In the genomic region with DNA sequence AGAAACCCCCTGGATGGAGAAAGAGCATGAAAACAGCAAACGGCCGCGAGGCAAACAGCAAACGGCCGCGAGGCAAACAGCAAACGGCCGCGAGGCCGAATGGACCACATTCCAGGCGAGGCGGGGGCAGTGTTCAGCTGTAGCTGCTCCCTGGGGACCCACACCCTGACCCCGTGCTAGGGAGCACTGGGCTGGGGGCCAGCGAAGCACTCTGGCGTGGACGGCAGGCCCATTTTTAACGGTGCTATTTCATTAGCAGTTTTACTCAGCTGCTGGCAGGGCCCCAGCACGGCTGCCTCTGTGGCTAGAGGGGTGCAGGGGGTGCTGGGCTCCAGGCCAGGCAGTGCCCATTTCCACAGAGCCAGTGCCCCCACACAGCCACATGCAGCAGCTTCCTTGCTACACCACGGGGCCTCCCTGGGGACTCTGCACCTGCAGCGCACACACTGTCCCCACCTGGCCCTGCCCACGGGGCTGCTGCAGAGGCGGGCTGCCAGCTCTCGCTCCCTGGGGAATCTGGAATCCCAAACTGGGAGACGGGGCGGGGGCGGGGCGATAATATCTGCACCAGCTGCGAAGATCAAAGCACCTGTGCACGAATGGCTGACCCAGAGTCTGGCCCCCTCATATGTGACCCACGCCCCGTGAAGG, we compare ENCODE assay signal across 3 cellular contexts.
A peak's percentile ranks its signal among the peaks of the same experiment; 100 is the strongest.
TF ChIP-seq lines count a peak whose summit lies in the region.

No MANE protein-coding gene starts in this region.

TF ChIP-seq in Ishikawa, 13 proteins besides CTCF, POLR2A, EP300 and RAD21 (continued from another document):
- peak; percentile 5; the same call in 1 of the 2 replicates for TF ChIP-seq CEBPB (IDR thresholded peaks at IDR 0.05)
- TF ChIP-seq ZBTB7A (IDR thresholded peaks at IDR 0.05; ENCODE audit: low read depth) = peak; percentile 63; the same call in 1 of the 2 replicates
- TF ChIP-seq YY1 (IDR thresholded peaks at IDR 0.05; ENCODE audit: low read depth) = peak; percentile 54
- TF ChIP-seq, protein P1, sequence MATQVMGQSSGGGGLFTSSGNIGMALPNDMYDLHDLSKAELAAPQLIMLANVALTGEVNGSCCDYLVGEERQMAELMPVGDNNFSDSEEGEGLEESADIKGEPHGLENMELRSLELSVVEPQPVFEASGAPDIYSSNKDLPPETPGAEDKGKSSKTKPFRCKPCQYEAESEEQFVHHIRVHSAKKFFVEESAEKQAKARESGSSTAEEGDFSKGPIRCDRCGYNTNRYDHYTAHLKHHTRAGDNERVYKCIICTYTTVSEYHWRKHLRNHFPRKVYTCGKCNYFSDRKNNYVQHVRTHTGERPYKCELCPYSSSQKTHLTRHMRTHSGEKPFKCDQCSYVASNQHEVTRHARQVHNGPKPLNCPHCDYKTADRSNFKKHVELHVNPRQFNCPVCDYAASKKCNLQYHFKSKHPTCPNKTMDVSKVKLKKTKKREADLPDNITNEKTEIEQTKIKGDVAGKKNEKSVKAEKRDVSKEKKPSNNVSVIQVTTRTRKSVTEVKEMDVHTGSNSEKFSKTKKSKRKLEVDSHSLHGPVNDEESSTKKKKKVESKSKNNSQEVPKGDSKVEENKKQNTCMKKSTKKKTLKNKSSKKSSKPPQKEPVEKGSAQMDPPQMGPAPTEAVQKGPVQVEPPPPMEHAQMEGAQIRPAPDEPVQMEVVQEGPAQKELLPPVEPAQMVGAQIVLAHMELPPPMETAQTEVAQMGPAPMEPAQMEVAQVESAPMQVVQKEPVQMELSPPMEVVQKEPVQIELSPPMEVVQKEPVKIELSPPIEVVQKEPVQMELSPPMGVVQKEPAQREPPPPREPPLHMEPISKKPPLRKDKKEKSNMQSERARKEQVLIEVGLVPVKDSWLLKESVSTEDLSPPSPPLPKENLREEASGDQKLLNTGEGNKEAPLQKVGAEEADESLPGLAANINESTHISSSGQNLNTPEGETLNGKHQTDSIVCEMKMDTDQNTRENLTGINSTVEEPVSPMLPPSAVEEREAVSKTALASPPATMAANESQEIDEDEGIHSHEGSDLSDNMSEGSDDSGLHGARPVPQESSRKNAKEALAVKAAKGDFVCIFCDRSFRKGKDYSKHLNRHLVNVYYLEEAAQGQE (IDR thresholded peaks at IDR 0.05; ENCODE audit: low read depth) = no peak
- TF ChIP-seq USF1 (IDR thresholded peaks at IDR 0.05) = no peak
- 0 out of 2 replicates have a peak, but pooled peaks have one; percentile 57 for TF ChIP-seq FOXM1 (IDR thresholded peaks at IDR 0.05; ENCODE audit: borderline replicate concordance, low read depth)

TF ChIP-seq in WTC11, 78 proteins besides CTCF, POLR2A, EP300 and RAD21 (continued from another document and continues in another):
- TF ChIP-seq ZNF121 (CRISPR knock-in tag; IDR thresholded peaks at IDR 0.05) (peak; percentile 87; the same call in 1 of the 2 replicates), AFF4 (CRISPR knock-in tag; IDR thresholded peaks at IDR 0.05; ENCODE audit: borderline replicate concordance) (no peak), MXD4 (CRISPR knock-in tag; IDR thresholded peaks at IDR 0.05; ENCODE audit: borderline replicate concordance) (no peak), TEAD1 (CRISPR knock-in tag; IDR thresholded peaks at IDR 0.05) (no peak), SP1 (CRISPR knock-in tag; conservative IDR thresholded peaks at IDR 0.05) (peak; percentile 43; the same call in 1 of the 2 replicates), FOXP4 (CRISPR knock-in tag; IDR thresholded peaks at IDR 0.05) (no peak), CREM (CRISPR knock-in tag; IDR thresholded peaks at IDR 0.05) (no peak), HMGA2 (CRISPR knock-in tag; IDR thresholded peaks at IDR 0.05) (no peak), ZNF671 (CRISPR knock-in tag; IDR thresholded peaks at IDR 0.05) (no peak), NFATC4 (CRISPR knock-in tag; IDR thresholded peaks at IDR 0.05) (no peak), CREB1 (CRISPR knock-in tag; IDR thresholded peaks at IDR 0.05) (peak; percentile 49; the same call in 1 of the 2 replicates), MYBL2 (CRISPR knock-in tag; IDR thresholded peaks at IDR 0.05) (no peak; the same call in 1 of the 2 replicates)
- TF ChIP-seq, protein P2, sequence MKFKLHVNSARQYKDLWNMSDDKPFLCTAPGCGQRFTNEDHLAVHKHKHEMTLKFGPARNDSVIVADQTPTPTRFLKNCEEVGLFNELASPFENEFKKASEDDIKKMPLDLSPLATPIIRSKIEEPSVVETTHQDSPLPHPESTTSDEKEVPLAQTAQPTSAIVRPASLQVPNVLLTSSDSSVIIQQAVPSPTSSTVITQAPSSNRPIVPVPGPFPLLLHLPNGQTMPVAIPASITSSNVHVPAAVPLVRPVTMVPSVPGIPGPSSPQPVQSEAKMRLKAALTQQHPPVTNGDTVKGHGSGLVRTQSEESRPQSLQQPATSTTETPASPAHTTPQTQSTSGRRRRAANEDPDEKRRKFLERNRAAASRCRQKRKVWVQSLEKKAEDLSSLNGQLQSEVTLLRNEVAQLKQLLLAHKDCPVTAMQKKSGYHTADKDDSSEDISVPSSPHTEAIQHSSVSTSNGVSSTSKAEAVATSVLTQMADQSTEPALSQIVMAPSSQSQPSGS (CRISPR knock-in tag; IDR thresholded peaks at IDR 0.05; ENCODE audit: borderline replicate concordance, low read depth) = no peak
- TF ChIP-seq, protein P3, sequence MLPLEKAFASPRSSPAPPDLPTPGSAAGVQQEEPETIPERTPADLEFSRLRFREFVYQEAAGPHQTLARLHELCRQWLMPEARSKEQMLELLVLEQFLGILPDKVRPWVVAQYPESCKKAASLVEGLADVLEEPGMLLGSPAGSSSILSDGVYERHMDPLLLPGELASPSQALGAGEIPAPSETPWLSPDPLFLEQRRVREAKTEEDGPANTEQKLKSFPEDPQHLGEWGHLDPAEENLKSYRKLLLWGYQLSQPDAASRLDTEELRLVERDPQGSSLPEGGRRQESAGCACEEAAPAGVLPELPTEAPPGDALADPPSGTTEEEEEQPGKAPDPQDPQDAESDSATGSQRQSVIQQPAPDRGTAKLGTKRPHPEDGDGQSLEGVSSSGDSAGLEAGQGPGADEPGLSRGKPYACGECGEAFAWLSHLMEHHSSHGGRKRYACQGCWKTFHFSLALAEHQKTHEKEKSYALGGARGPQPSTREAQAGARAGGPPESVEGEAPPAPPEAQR (CRISPR knock-in tag; IDR thresholded peaks at IDR 0.05) = no peak

TF ChIP-seq in HepG2, 621 proteins besides CTCF, POLR2A, EP300 and RAD21 (continued from another document and continues in another):
- TF ChIP-seq SKI (IDR thresholded peaks at IDR 0.05; ENCODE audit: partially characterized antibody) (no peak), NKX3-1 (CRISPR knock-in tag; IDR thresholded peaks at IDR 0.05) (no peak), U2AF2 (IDR thresholded peaks at IDR 0.05; ENCODE audit: low read depth, low read length) (no peak), ZKSCAN5 (CRISPR knock-in tag; IDR thresholded peaks at IDR 0.05) (no peak), SOX5 (CRISPR knock-in tag; IDR thresholded peaks at IDR 0.05; ENCODE audit: borderline replicate concordance) (no peak), ELF3 (CRISPR knock-in tag; IDR thresholded peaks at IDR 0.05) (no peak), MAF1 (CRISPR knock-in tag; IDR thresholded peaks at IDR 0.05; ENCODE audit: borderline replicate concordance) (no peak), ZNF549 (CRISPR knock-in tag; IDR thresholded peaks at IDR 0.05) (no peak), NR1H2 (CRISPR knock-in tag; IDR thresholded peaks at IDR 0.05; ENCODE audit: borderline replicate concordance, low read depth) (no peak), EED (CRISPR knock-in tag; IDR thresholded peaks at IDR 0.05) (no peak), TBX2 (CRISPR knock-in tag; IDR thresholded peaks at IDR 0.05; ENCODE audit: borderline replicate concordance) (no peak), ZNF674 (CRISPR knock-in tag; IDR thresholded peaks at IDR 0.05; ENCODE audit: low read depth) (no peak), KDM5B (CRISPR knock-in tag; IDR thresholded peaks at IDR 0.05; ENCODE audit: borderline replicate concordance) (no peak; the same call in 1 of the 2 replicates), SIX4 (CRISPR knock-in tag; IDR thresholded peaks at IDR 0.05) (no peak), SIN3B (IDR thresholded peaks at IDR 0.05; ENCODE audit: low read length) (no peak), ZNF75D (CRISPR knock-in tag; IDR thresholded peaks at IDR 0.05; ENCODE audit: borderline replicate concordance) (no peak), HDAC2 (CRISPR knock-in tag; IDR thresholded peaks at IDR 0.05) (no peak), KAT8 (CRISPR knock-in tag; IDR thresholded peaks at IDR 0.05) (no peak), LCORL (IDR thresholded peaks at IDR 0.05) (no peak), LCORL (CRISPR knock-in tag; IDR thresholded peaks at IDR 0.05) (peak; percentile 53), NFIB (CRISPR knock-in tag; IDR thresholded peaks at IDR 0.05; ENCODE audit: borderline replicate concordance) (no peak), IKZF4 (CRISPR knock-in tag; IDR thresholded peaks at IDR 0.05; ENCODE audit: borderline replicate concordance, low read depth, not compliant biosample characterization) (no peak), FOXK1 (CRISPR knock-in tag; IDR thresholded peaks at IDR 0.05; ENCODE audit: borderline replicate concordance, low read depth) (no peak), NFAT5 (CRISPR knock-in tag; IDR thresholded peaks at IDR 0.05) (no peak), GATAD2A (CRISPR knock-in tag; IDR thresholded peaks at IDR 0.05) (no peak), ZBTB21 (CRISPR knock-in tag; IDR thresholded peaks at IDR 0.05) (no peak), NFIC (IDR thresholded peaks at IDR 0.05; ENCODE audit: low read length) (no peak), TAF1 (CRISPR knock-in tag; IDR thresholded peaks at IDR 0.05) (no peak)
- TF ChIP-seq, protein P4, sequence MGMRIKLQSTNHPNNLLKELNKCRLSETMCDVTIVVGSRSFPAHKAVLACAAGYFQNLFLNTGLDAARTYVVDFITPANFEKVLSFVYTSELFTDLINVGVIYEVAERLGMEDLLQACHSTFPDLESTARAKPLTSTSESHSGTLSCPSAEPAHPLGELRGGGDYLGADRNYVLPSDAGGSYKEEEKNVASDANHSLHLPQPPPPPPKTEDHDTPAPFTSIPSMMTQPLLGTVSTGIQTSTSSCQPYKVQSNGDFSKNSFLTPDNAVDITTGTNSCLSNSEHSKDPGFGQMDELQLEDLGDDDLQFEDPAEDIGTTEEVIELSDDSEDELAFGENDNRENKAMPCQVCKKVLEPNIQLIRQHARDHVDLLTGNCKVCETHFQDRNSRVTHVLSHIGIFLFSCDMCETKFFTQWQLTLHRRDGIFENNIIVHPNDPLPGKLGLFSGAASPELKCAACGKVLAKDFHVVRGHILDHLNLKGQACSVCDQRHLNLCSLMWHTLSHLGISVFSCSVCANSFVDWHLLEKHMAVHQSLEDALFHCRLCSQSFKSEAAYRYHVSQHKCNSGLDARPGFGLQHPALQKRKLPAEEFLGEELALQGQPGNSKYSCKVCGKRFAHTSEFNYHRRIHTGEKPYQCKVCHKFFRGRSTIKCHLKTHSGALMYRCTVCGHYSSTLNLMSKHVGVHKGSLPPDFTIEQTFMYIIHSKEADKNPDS (CRISPR knock-in tag; IDR thresholded peaks at IDR 0.05) = no peak
- TF ChIP-seq, protein P5, sequence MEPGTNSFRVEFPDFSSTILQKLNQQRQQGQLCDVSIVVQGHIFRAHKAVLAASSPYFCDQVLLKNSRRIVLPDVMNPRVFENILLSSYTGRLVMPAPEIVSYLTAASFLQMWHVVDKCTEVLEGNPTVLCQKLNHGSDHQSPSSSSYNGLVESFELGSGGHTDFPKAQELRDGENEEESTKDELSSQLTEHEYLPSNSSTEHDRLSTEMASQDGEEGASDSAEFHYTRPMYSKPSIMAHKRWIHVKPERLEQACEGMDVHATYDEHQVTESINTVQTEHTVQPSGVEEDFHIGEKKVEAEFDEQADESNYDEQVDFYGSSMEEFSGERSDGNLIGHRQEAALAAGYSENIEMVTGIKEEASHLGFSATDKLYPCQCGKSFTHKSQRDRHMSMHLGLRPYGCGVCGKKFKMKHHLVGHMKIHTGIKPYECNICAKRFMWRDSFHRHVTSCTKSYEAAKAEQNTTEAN (CRISPR knock-in tag; conservative IDR thresholded peaks at IDR 0.05) = no peak
- TF ChIP-seq, protein P6, sequence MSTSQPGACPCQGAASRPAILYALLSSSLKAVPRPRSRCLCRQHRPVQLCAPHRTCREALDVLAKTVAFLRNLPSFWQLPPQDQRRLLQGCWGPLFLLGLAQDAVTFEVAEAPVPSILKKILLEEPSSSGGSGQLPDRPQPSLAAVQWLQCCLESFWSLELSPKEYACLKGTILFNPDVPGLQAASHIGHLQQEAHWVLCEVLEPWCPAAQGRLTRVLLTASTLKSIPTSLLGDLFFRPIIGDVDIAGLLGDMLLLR (CRISPR knock-in tag; IDR thresholded peaks at IDR 0.05) = no peak
